1 cellular context compared by ENCODE assay signal in genomic region chr18:62715829-62716678, GRCh38.
TF ChIP-seq lines count a peak whose summit lies in the region.

No MANE protein-coding gene starts in this region.

TF ChIP-seq in GM12878, 131 proteins besides CTCF, POLR2A, EP300 and RAD21 (continued from another document):
- peak; percentile 29; the same call in 1 of the 2 replicates for TF ChIP-seq ZBTB11 (CRISPR knock-in tag; IDR thresholded peaks at IDR 0.05)
- peak; percentile 15; the same call in 1 of the 2 replicates for TF ChIP-seq DPF2 (IDR thresholded peaks at IDR 0.05)
- peak; percentile 87 for TF ChIP-seq IKZF1 (conservative IDR thresholded peaks at IDR 0.05)
- TF ChIP-seq KLF5 (IDR thresholded peaks at IDR 0.05; ENCODE audit: partially characterized antibody), result peak; percentile 26
- TF ChIP-seq BHLHE40 (IDR thresholded peaks at IDR 0.05; ENCODE audit: borderline replicate concordance in 1 of 2, low read depth in 2 of 2, low read length in 1 of 2), result peak in 1 of 2 experiments; percentile 28; a peak in 1 of 4 replicates
- peak; percentile 71 for TF ChIP-seq LARP7 (IDR thresholded peaks at IDR 0.05)
- TF ChIP-seq NR2F1 (conservative IDR thresholded peaks at IDR 0.05), result 0 out of 2 replicates have a peak, but pooled peaks have one; percentile 6
